Comparison of ENCODE assay signal across 21 cellular contexts in genomic region chr5:547086-547924, GRCh38. TPM values are rescaled to one million over a fixed set of nuclear protein-coding genes. Genes with fewer than 3 reads are reported as not detected.
A peak's percentile ranks its signal among the peaks of the same experiment; 100 is the strongest.
DNase-seq lines count a peak whose midpoint lies in the region; ATAC-seq, FAIRE-seq and TF ChIP-seq lines count a peak whose summit lies in the region.
"Had no signal": no experiment of that assay in that cellular context is flagged by ENCODE, and none has a peak within 500 bp of the region (broad histone marks: within the 10 kb centered on the region; RNA-seq: fewer than 3 reads in every experiment).

No MANE protein-coding gene starts in this region.

- TF ChIP-seq CTCF in PC-3 (conservative IDR thresholded peaks at IDR 0.05; ENCODE audit: low read depth, low read length) = no peak
- TF ChIP-seq CTCF in mucosa of descending colon (IDR thresholded peaks at IDR 0.05) = no peak

- no peaks in the 10 kb centered on the region for H3K36me3 ChIP-seq in PC-3 (ENCODE audit: low read depth, low read length)
- no peaks in the 10 kb centered on the region for H3K36me3 ChIP-seq in mucosa of descending colon (ENCODE audit: low read depth)
- H3K36me3 ChIP-seq: esophagus muscularis mucosa, tibial artery had no signal

- H4K20me1 ChIP-seq in PC-3 (ENCODE audit: low read length) = no peaks in the 10 kb centered on the region

- H3K4me1 ChIP-seq in PC-3 (ENCODE audit: insufficient read depth, low read length) = no peaks in the 10 kb centered on the region
- H3K4me1 ChIP-seq in mucosa of descending colon (ENCODE audit: low read depth) = peaks cover 25% of the 10 kb centered on the region
- H3K4me1 ChIP-seq: esophagus muscularis mucosa, tibial artery had no signal

- POLR2A ChIA-PET in PC-3 (lab: Charles Lee; ENCODE audit: unreplicated experiment) = no interaction called here

- H3K4me3 ChIP-seq in PC-3 (ENCODE audit: low read length) (no peak overlapping the region), mucosa of descending colon (no peak overlapping the region)
- H3K4me3 ChIP-seq: esophagus muscularis mucosa, tibial artery had no signal

- FAIRE-seq in RCC 7860 (lab: Jason Lieb, UNC) = no peak
- FAIRE-seq: D721Med, GM19239 had no signal

- no peaks in the 10 kb centered on the region for H3K79me2 ChIP-seq in PC-3 (ENCODE audit: low read length)

- no peak overlapping the region for H3K9ac ChIP-seq in PC-3 (ENCODE audit: low read length)
- H3K9ac ChIP-seq: SK-N-SH had no signal

- peak; percentile 45 for DNase-seq in NCI-H146 (lab: John Stamatoyannopoulos, UW)
- no peak for DNase-seq in NCI-H146 treated with DMSO at 0.1 percent for 48 hours (lab: John Stamatoyannopoulos, UW; ENCODE audit: unreplicated experiment)
- DNase-seq in PC-3 = no peak
- peak; percentile 63 for DNase-seq in cardiac septum (ENCODE audit: low spot score)
- DNase-seq in mucosa of descending colon = peak in 2 of 3 donors; percentile 52 to 56
- DNase-seq in HuH-7.5 (ENCODE audit: low spot score) = no peak
- DNase-seq in cerebellar nuclear complex (lab: John Stamatoyannopoulos, UW) = no peak
- no peak for DNase-seq in RCC 7860 (ENCODE audit: low spot score)
- DNase-seq: 8988T; activated CD4-positive, alpha-beta T cell treated with anti-CD3 and anti-CD28 coated beads for 48 hours; KG1; NCI-H1048; NCI-H2107; OCI-M1; SK-N-SH; stimulated activated naive B cell treated with anti-CD40 and anti-IgM and Interleukin-4, amounts not matched to agents 10 μg/mL and 1 μg/mL and 100 μg/mL, for 72 hours; tibial artery had no signal

- BruUV-seq in PC-3 (replicated peaks; lab: Mats Ljungman, UMichigan) = no TSS peak

- H3K27me3 ChIP-seq in PC-3 (ENCODE audit: low read length) = peaks cover 28% of the 10 kb centered on the region

- no peaks in the 10 kb centered on the region for H3K9me3 ChIP-seq in PC-3 (ENCODE audit: low read length)
- H3K9me3 ChIP-seq in mucosa of descending colon = no peaks in the 10 kb centered on the region
- H3K9me3 ChIP-seq: SK-N-SH, tibial artery had no signal

- CTCF ChIA-PET in PC-3 (lab: Charles Lee) = no interaction called here

- ATAC-seq in PC-3 = peak; percentile 35
- peak; percentile 18 for ATAC-seq in mucosa of descending colon
- ATAC-seq: HCT116 had no signal

- H3K27ac ChIP-seq in PC-3 (ENCODE audit: low read length) = no peak overlapping the region
- H3K27ac ChIP-seq: esophagus muscularis mucosa, tibial artery had no signal

- H3F3A ChIP-seq in PC-3 (ENCODE audit: low read length, unreplicated experiment) = no peaks in the 10 kb centered on the region

- no peak overlapping the region for H2AFZ ChIP-seq in PC-3 (ENCODE audit: low read length)

- H3K9me2 ChIP-seq in PC-3 (replicated peaks; ENCODE audit: low read length) = no peaks in the 10 kb centered on the region
- H3K9me2 ChIP-seq: SK-N-SH had no signal

- intact Hi-C loops in PC-3 (cut with micrococcal nuclease) = no loop called here
- intact Hi-C loops in cardiac septum (cut with DNase I) = no loop called here
- intact Hi-C loops in mucosa of descending colon (cut with DNase I, micrococcal nuclease) = no loop called here

- H3K4me2 ChIP-seq in PC-3 (ENCODE audit: low read length) = no peak overlapping the region
- H3K4me2 ChIP-seq: SK-N-SH had no signal

RNA-seq across cellular contexts. Expression of gene SLC9A3, which starts 23.1 kb away (rescaled TPM):
- total RNA-seq in PC-3 (2014; rRNA removed) = 4.7 and 4.9 TPM in 2 replicates
- total RNA-seq in cardiac septum = 1.0 TPM
- total RNA-seq in mucosa of descending colon = 100 to 1,000 TPM in 1 of 3 donors, 10 to 100 TPM in 2; 29.2 to 272 (median 77.7) TPM

Comparison
In these comparisons a context has a peak if more than half of its experiments do, and no peak if none do; other contexts are left out.
1. DNase-seq: peak in NCI-H146 (single experiment), cardiac septum (single experiment) and mucosa of descending colon (2 of 3); none in NCI-H146 treated with DMSO at 0.1 percent for 48 hours (single experiment), PC-3 (single experiment), HuH-7.5 (single experiment), cerebellar nuclear complex (0 of 2) and RCC 7860 (single experiment).